Comparison of ENCODE assay signal across 1 cellular context in the genomic region with DNA sequence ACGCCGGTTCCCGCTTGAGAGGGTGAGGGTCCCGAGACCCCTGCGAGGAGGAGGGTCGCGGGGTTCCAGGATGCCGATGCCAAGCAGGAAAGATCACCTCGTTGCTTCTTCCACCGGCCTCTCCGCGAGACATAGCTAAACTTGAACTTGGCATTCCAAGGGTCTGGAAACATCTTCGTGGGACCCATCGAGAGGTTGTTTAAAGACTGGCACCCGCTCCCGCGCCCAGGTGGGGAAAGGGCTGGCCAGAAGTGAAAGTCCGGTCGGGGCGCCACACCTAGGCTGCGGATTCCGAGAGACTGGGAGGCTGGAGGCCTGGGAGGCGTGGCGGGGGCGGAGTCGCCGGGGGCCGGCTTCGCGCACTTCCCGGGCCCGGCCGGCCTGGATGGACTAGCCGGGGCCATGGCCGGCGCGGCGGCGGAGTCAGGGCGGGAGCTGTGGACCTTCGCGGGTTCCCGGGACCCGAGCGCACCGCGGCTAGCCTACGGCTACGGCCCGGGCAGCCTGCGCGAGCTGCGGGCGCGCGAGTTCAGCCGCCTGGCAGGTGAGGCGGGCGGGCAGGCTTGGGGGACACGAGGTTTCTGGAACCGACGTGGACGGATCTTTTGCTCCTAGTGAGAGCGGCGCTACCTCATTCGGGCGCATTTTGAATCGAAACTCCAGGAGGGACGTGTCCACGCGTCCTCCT.
TF ChIP-seq lines count a peak whose summit lies in the region.

A gene with protein sequence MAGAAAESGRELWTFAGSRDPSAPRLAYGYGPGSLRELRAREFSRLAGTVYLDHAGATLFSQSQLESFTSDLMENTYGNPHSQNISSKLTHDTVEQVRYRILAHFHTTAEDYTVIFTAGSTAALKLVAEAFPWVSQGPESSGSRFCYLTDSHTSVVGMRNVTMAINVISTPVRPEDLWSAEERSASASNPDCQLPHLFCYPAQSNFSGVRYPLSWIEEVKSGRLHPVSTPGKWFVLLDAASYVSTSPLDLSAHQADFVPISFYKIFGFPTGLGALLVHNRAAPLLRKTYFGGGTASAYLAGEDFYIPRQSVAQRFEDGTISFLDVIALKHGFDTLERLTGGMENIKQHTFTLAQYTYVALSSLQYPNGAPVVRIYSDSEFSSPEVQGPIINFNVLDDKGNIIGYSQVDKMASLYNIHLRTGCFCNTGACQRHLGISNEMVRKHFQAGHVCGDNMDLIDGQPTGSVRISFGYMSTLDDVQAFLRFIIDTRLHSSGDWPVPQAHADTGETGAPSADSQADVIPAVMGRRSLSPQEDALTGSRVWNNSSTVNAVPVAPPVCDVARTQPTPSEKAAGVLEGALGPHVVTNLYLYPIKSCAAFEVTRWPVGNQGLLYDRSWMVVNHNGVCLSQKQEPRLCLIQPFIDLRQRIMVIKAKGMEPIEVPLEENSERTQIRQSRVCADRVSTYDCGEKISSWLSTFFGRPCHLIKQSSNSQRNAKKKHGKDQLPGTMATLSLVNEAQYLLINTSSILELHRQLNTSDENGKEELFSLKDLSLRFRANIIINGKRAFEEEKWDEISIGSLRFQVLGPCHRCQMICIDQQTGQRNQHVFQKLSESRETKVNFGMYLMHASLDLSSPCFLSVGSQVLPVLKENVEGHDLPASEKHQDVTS (plus strand): TSS at position 360 of the 688 bp plus-strand sequence. CDS start 43 bp downstream, at position 403.

TF ChIP-seq in GM12878, 131 proteins besides CTCF, POLR2A, EP300 and RAD21:
- TF ChIP-seq, protein P1, sequence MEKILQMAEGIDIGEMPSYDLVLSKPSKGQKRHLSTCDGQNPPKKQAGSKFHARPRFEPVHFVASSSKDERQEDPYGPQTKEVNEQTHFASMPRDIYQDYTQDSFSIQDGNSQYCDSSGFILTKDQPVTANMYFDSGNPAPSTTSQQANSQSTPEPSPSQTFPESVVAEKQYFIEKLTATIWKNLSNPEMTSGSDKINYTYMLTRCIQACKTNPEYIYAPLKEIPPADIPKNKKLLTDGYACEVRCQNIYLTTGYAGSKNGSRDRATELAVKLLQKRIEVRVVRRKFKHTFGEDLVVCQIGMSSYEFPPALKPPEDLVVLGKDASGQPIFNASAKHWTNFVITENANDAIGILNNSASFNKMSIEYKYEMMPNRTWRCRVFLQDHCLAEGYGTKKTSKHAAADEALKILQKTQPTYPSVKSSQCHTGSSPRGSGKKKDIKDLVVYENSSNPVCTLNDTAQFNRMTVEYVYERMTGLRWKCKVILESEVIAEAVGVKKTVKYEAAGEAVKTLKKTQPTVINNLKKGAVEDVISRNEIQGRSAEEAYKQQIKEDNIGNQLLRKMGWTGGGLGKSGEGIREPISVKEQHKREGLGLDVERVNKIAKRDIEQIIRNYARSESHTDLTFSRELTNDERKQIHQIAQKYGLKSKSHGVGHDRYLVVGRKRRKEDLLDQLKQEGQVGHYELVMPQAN (conservative IDR thresholded peaks at IDR 0.05) = no peak; the same call in 1 of the 2 replicates
- TF ChIP-seq NR2F1 (conservative IDR thresholded peaks at IDR 0.05) (0 out of 2 replicates have a peak, but pooled peaks have one; percentile 22), ZNF687 (IDR thresholded peaks at IDR 0.05) (0 out of 2 replicates have a peak, but pooled peaks have one; percentile 19), IKZF1 (conservative IDR thresholded peaks at IDR 0.05) (peak; percentile 43; the same call in 1 of the 2 replicates), LARP7 (IDR thresholded peaks at IDR 0.05) (peak; percentile 66), FOXK2 (IDR thresholded peaks at IDR 0.05) (no peak), GATAD2B (conservative IDR thresholded peaks at IDR 0.05; ENCODE audit: low read depth) (peak; percentile 68), YY1 (IDR thresholded peaks at IDR 0.05; ENCODE audit: low read depth, low read length) (peak; percentile 30; the same call in 1 of the 2 replicates), EGR1 (IDR thresholded peaks at IDR 0.05; ENCODE audit: borderline replicate concordance in 1 of 2, low read depth in 2 of 2, low read length in 2 of 2) (peak in 1 of 2 experiments; percentile 54; a peak in 1 of 3 replicates), RELA (IDR thresholded peaks at IDR 0.05; ENCODE audit: borderline replicate concordance, partially characterized antibody) (peak; percentile 13), SUZ12 (IDR thresholded peaks at IDR 0.05; ENCODE audit: unreplicated experiment) (no peak), ZSCAN29 (IDR thresholded peaks at IDR 0.05) (peak; percentile 70; the same call in 1 of the 2 replicates), SMARCA5 (IDR thresholded peaks at IDR 0.05) (peak; percentile 37; the same call in 1 of the 2 replicates)
